Comparison of ENCODE assay signal across 1 cellular context in the genomic region with DNA sequence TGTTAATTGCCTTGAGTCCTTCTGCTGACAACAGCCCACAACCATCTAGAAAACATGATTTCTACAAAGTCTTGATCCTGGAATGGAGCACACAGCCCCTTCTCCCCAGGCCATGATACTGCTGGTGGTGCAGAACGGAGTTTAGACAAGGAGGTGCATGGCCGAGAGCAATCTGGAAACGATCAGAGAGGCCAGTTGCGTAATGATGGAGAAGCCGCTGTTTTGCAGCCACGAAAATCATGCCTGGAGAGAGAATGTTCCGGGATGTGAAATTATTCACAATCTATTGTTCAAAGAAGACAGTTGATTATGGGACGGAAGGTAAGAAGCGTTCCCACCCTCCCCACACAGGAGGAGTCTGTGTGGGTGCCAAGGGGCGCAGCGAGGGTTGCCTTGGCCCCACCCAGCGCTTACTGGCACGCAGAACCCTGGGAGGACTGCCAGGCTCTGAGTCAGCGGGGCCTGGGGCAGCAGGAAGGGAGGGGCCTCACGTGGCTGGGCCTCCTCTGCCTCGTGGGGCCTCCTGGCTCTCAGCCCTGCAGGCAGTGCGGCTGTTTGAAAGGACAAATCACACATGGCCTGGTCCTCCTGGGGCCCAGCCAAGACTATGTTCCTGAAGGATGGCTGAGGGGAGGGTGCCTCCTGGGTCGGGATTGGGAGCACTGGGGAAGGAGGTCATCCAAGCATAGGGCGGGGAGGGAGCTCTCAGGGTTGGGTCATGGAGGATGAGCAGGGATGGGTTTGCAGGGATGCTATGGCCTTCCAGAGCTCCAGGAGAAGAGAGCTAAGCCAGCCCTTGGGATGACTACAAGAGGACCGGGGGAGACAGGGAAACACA.
TF ChIP-seq lines count a peak whose summit lies in the region.

No MANE protein-coding gene starts in this region.

TF ChIP-seq in HEK293, 187 proteins besides CTCF, POLR2A, EP300 and RAD21 (continued from another document):
- TF ChIP-seq, protein P1, sequence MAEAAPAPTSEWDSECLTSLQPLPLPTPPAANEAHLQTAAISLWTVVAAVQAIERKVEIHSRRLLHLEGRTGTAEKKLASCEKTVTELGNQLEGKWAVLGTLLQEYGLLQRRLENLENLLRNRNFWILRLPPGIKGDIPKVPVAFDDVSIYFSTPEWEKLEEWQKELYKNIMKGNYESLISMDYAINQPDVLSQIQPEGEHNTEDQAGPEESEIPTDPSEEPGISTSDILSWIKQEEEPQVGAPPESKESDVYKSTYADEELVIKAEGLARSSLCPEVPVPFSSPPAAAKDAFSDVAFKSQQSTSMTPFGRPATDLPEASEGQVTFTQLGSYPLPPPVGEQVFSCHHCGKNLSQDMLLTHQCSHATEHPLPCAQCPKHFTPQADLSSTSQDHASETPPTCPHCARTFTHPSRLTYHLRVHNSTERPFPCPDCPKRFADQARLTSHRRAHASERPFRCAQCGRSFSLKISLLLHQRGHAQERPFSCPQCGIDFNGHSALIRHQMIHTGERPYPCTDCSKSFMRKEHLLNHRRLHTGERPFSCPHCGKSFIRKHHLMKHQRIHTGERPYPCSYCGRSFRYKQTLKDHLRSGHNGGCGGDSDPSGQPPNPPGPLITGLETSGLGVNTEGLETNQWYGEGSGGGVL (tag by site-specific recombination; IDR thresholded peaks at IDR 0.05), result peak; percentile 94
- TF ChIP-seq, protein P2, sequence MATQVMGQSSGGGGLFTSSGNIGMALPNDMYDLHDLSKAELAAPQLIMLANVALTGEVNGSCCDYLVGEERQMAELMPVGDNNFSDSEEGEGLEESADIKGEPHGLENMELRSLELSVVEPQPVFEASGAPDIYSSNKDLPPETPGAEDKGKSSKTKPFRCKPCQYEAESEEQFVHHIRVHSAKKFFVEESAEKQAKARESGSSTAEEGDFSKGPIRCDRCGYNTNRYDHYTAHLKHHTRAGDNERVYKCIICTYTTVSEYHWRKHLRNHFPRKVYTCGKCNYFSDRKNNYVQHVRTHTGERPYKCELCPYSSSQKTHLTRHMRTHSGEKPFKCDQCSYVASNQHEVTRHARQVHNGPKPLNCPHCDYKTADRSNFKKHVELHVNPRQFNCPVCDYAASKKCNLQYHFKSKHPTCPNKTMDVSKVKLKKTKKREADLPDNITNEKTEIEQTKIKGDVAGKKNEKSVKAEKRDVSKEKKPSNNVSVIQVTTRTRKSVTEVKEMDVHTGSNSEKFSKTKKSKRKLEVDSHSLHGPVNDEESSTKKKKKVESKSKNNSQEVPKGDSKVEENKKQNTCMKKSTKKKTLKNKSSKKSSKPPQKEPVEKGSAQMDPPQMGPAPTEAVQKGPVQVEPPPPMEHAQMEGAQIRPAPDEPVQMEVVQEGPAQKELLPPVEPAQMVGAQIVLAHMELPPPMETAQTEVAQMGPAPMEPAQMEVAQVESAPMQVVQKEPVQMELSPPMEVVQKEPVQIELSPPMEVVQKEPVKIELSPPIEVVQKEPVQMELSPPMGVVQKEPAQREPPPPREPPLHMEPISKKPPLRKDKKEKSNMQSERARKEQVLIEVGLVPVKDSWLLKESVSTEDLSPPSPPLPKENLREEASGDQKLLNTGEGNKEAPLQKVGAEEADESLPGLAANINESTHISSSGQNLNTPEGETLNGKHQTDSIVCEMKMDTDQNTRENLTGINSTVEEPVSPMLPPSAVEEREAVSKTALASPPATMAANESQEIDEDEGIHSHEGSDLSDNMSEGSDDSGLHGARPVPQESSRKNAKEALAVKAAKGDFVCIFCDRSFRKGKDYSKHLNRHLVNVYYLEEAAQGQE (tag by site-specific recombination; IDR thresholded peaks at IDR 0.05), result 0 out of 2 replicates have a peak, but pooled peaks have one; percentile 16
- TF ChIP-seq ZBTB1 (tag by site-specific recombination; IDR thresholded peaks at IDR 0.05), result 0 out of 2 replicates have a peak, but pooled peaks have one; percentile 43
- TF ChIP-seq ZNF544 (tag by site-specific recombination; IDR thresholded peaks at IDR 0.05), result no peak
- no peak for TF ChIP-seq RBAK (tag by site-specific recombination; IDR thresholded peaks at IDR 0.05)
- TF ChIP-seq ZNF626 (tag by site-specific recombination; IDR thresholded peaks at IDR 0.05), result no peak; the same call in 1 of the 2 replicates
- TF ChIP-seq, protein P3, sequence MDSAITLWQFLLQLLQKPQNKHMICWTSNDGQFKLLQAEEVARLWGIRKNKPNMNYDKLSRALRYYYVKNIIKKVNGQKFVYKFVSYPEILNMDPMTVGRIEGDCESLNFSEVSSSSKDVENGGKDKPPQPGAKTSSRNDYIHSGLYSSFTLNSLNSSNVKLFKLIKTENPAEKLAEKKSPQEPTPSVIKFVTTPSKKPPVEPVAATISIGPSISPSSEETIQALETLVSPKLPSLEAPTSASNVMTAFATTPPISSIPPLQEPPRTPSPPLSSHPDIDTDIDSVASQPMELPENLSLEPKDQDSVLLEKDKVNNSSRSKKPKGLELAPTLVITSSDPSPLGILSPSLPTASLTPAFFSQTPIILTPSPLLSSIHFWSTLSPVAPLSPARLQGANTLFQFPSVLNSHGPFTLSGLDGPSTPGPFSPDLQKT (IDR thresholded peaks at IDR 0.05; ENCODE audit: borderline replicate concordance, low read depth, low read length), result no peak
- TF ChIP-seq ZNF23 (tag by site-specific recombination; IDR thresholded peaks at IDR 0.05; ENCODE audit: borderline replicate concordance), result no peak
- peak; percentile 49 for TF ChIP-seq FEZF1 (tag by site-specific recombination; IDR thresholded peaks at IDR 0.05)
- no peak for TF ChIP-seq ZFP3 (tag by site-specific recombination; IDR thresholded peaks at IDR 0.05; ENCODE audit: low read depth)
- TF ChIP-seq KLF1 (tag by site-specific recombination; IDR thresholded peaks at IDR 0.05), result peak; percentile 99
- TF ChIP-seq, protein P4, sequence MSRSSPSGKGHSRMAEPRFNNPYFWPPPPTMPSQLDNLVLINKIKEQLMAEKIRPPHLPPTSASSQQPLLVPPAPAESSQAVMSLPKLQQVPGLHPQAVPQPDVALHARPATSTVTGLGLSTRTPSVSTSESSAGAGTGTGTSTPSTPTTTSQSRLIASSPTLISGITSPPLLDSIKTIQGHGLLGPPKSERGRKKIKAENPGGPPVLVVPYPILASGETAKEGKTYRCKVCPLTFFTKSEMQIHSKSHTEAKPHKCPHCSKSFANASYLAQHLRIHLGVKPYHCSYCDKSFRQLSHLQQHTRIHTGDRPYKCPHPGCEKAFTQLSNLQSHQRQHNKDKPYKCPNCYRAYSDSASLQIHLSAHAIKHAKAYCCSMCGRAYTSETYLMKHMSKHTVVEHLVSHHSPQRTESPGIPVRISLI (tag by site-specific recombination; IDR thresholded peaks at IDR 0.05), result no peak
- TF ChIP-seq, protein P5, sequence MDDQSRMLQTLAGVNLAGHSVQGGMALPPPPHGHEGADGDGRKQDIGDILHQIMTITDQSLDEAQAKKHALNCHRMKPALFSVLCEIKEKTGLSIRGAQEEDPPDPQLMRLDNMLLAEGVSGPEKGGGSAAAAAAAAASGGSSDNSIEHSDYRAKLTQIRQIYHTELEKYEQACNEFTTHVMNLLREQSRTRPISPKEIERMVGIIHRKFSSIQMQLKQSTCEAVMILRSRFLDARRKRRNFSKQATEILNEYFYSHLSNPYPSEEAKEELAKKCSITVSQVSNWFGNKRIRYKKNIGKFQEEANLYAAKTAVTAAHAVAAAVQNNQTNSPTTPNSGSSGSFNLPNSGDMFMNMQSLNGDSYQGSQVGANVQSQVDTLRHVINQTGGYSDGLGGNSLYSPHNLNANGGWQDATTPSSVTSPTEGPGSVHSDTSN (CRISPR knock-in tag; IDR thresholded peaks at IDR 0.05), result peak; percentile 91
- TF ChIP-seq, protein P6, sequence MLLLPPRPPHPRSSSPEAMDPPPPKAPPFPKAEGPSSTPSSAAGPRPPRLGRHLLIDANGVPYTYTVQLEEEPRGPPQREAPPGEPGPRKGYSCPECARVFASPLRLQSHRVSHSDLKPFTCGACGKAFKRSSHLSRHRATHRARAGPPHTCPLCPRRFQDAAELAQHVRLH (tag by site-specific recombination; IDR thresholded peaks at IDR 0.05), result no peak
